ENCODE assay signal across 9 cellular contexts in genomic region chr4:6199344-6199921, GRCh38. TPM values are rescaled to one million over a fixed set of nuclear protein-coding genes. Genes with fewer than 3 reads are reported as not detected.
DNase-seq lines count a peak whose midpoint lies in the region; ATAC-seq and TF ChIP-seq lines count a peak whose summit lies in the region.
"Had no signal": no experiment of that assay in that cellular context is flagged by ENCODE, and none has a peak within 500 bp of the region (broad histone marks: within the 10 kb centered on the region; RNA-seq: fewer than 3 reads in every experiment).

No MANE protein-coding gene starts in this region.

- H3K27me3 ChIP-seq in osteoblast (ENCODE audit: insufficient read depth, low read length), result peaks cover 11% of the 10 kb centered on the region

- DNase-seq in D341Med (ENCODE audit: low spot score), result peak; percentile 63
- DNase-seq in NCI-H69 (lab: John Stamatoyannopoulos, UW), result peak; percentile 57
- peak in 3 of 61 donors; percentile 27 to 41 (median 29) for DNase-seq in caudate nucleus (lab: John Stamatoyannopoulos, UW)
- DNase-seq in progenitor cell of endocrine pancreas (ENCODE audit: low spot score, unreplicated experiment), result no peak
- DNase-seq in GM03348 (ENCODE audit: low spot score), result no peak
- DNase-seq in osteoblast (ENCODE audit: insufficient read length, low spot score, missing footprints), result no peak
- DNase-seq in NCI-H2081 (lab: John Stamatoyannopoulos, UW), result no peak

- no peaks in the 10 kb centered on the region for H3K36me3 Mint-ChIP-seq in progenitor cell of endocrine pancreas (ENCODE audit: insufficient read depth)

- H3K27ac ChIP-seq in caudate nucleus (ENCODE audit: low read depth, low read length), result peak overlapping the region; percentile 73
- H3K27ac ChIP-seq in osteoblast (ENCODE audit: low read depth, low read length), result no peak overlapping the region

- H3K4me3 Mint-ChIP-seq in progenitor cell of endocrine pancreas (ENCODE audit: low read depth), result peak overlapping the region; percentile 59

- no peaks in the 10 kb centered on the region for H3K36me3 ChIP-seq in osteoblast (ENCODE audit: insufficient read depth, low read length)

- no peak overlapping the region for H3K27ac Mint-ChIP-seq in progenitor cell of endocrine pancreas

- ATAC-seq in GM19351 (IDR thresholded peaks at IDR 0.05; ENCODE audit: unreplicated experiment), result no peak

- H3K9me3 ChIP-seq in osteoblast (ENCODE audit: low read depth, low read length), result no peaks in the 10 kb centered on the region

- H3K4me3 ChIP-seq in osteoblast (ENCODE audit: insufficient read depth, low read length), result no peak overlapping the region

- H4K20me1 ChIP-seq in osteoblast (ENCODE audit: insufficient read depth, low read length), result no peaks in the 10 kb centered on the region

- H3K4me1 ChIP-seq in osteoblast (ENCODE audit: insufficient read depth, low read length), result no peaks in the 10 kb centered on the region

- H2AFZ ChIP-seq in osteoblast (ENCODE audit: low read length), result no peak overlapping the region

- H3K4me2 ChIP-seq in osteoblast (ENCODE audit: insufficient read depth, low read length), result no peak overlapping the region

- peaks cover 60% of the 10 kb centered on the region for H3K27me3 Mint-ChIP-seq in progenitor cell of endocrine pancreas

- TF ChIP-seq CTCF in progenitor cell of endocrine pancreas (IDR thresholded peaks at IDR 0.05; ENCODE audit: unreplicated experiment), result no peak
- TF ChIP-seq CTCF in osteoblast (IDR thresholded peaks at IDR 0.05; ENCODE audit: extremely low read depth, low read depth, low read length), result no peak

- no peaks in the 10 kb centered on the region for H3K9me3 Mint-ChIP-seq in progenitor cell of endocrine pancreas (ENCODE audit: low read depth)

- peaks cover 2% of the 10 kb centered on the region for H3K4me1 Mint-ChIP-seq in progenitor cell of endocrine pancreas (ENCODE audit: low read depth)

- H3K79me2 ChIP-seq in osteoblast (ENCODE audit: insufficient read depth, low read length), result no peaks in the 10 kb centered on the region

RNA-seq across cellular contexts. Expression of gene JAKMIP1, which starts 0.9 kb away (rescaled TPM):
- total RNA-seq in progenitor cell of endocrine pancreas, result 0.89 and 0.93 TPM in 2 replicates
- not detected in 2 replicates for total RNA-seq in osteoblast
- total RNA-seq: M059J had no signal

Comparison
In these comparisons a context has a peak if more than half of its experiments do, and no peak if none do; other contexts are left out.
1. DNase-seq: peak in D341Med (single experiment) and NCI-H69 (single experiment); none in progenitor cell of endocrine pancreas (single experiment), GM03348 (single experiment), osteoblast (single experiment) and NCI-H2081 (0 of 2).